28 cellular contexts compared by ENCODE assay signal in genomic region chr6:93685494-93685893, GRCh38.
"Had no signal": no experiment of that assay in that cellular context is flagged by ENCODE, and none has a peak within 500 bp of the region (broad histone marks: within the 10 kb centered on the region; RNA-seq: fewer than 3 reads in every experiment).

No MANE protein-coding gene starts in this region.

- H3K4me1 Mint-ChIP-seq: stimulated activated effector memory CD8-positive, alpha-beta T cell treated with anti-CD3 and anti-CD28 coated beads, Interleukin-12 subunit alpha, Interleukin-12 subunit beta, amount 100 ng/mL, for 72 hours; stimulated activated memory B cell treated with anti-CD40 and anti-IgM and Interleukin-4, amounts not matched to agents 10 μg/mL and 1 μg/mL and 100 μg/mL, for 72 hours; stimulated activated naive B cell treated with anti-CD40 and anti-IgM and Interleukin-4, amounts not matched to agents 10 μg/mL and 1 μg/mL and 100 μg/mL, for 72 hours; stimulated activated naive CD8-positive, alpha-beta T cell treated with anti-CD3 and anti-CD28 coated beads, Interleukin-15, amount 100 ng/mL, for 72 hours had no signal

- H3K27me3 ChIP-seq: stomach, suprapubic skin, testis, thyroid gland, tibial artery, tibial nerve, transverse colon, upper lobe of left lung, upper lobe of right lung, uterus, vagina had no signal

- DNase-seq: stimulated activated CD4-positive, alpha-beta T cell treated with anti-CD3 and anti-CD28 coated beads, Interleukin-2, amount 100 ng/mL, for 48 hours; stimulated activated CD4-positive, alpha-beta T cell treated with anti-CD3 and anti-CD28 coated beads, Interleukin-4, amount 100 ng/mL, for 1 hour; stimulated activated CD4-positive, alpha-beta T cell treated with anti-CD3 and anti-CD28 coated beads, Interleukin-4, amount 100 ng/mL, for 24 hours; stimulated activated CD4-positive, alpha-beta T cell treated with anti-CD3 and anti-CD28 coated beads, Interleukin-4, amount 100 ng/mL, for 4 hours; stimulated activated CD8-positive, alpha-beta memory T cell treated with anti-CD3 and anti-CD28 coated beads, Interleukin-4, amount 100 ng/mL, for 48 hours; stimulated activated naive B cell treated with anti-CD40 and anti-IgM and Interleukin-4, amounts not matched to agents 10 μg/mL and 1 μg/mL and 100 μg/mL, for 72 hours; stimulated activated naive CD4-positive, alpha-beta T cell; stimulated activated naive CD4-positive, alpha-beta T cell treated with Interleukin-2 at 50 U/mL for 16 hours; stimulated activated naive CD8-positive, alpha-beta T cell treated with anti-CD3 and anti-CD28 coated beads, Interleukin-15, amount 100 ng/mL, for 72 hours; stimulated activated naive CD8-positive, alpha-beta T cell treated with anti-CD3 and anti-CD28 coated beads, Interleukin-15, Interleukin-2, amounts not matched to agents 100 U/mL and 50 U/mL, for 24 hours; stomach; substantia nigra; testis; thyroid gland; tibial artery; transverse colon; trophoblast cell; upper lobe of left lung; upper lobe of right lung; uterus had no signal

- H3K27ac ChIP-seq: stomach, suprapubic skin, testis, thoracic aorta, thyroid gland, tibial artery, tibial nerve, transverse colon, upper lobe of left lung, upper lobe of right lung, uterus, vagina had no signal

- H3K27me3 Mint-ChIP-seq: stimulated activated memory B cell treated with anti-CD40 and anti-IgM and Interleukin-4, amounts not matched to agents 10 μg/mL and 1 μg/mL and 100 μg/mL, for 72 hours; stimulated activated naive B cell treated with anti-CD40 and anti-IgM and Interleukin-4, amounts not matched to agents 10 μg/mL and 1 μg/mL and 100 μg/mL, for 72 hours; stimulated activated naive CD8-positive, alpha-beta T cell treated with anti-CD3 and anti-CD28 coated beads, Interleukin-15, amount 100 ng/mL, for 72 hours; stimulated activated naive CD8-positive, alpha-beta T cell treated with anti-CD3 and anti-CD28 coated beads, Interleukin-15, Interleukin-2, amounts not matched to agents 100 ng/mL and 50 ng/mL, for 24 hours; type B pancreatic cell had no signal

- ATAC-seq: stimulated activated effector memory CD8-positive, alpha-beta T cell treated with anti-CD3 and anti-CD28 coated beads, Interleukin-12 subunit alpha, Interleukin-12 subunit beta, amount 100 ng/mL, for 72 hours; stimulated activated memory B cell treated with anti-CD40 and anti-IgM and Interleukin-4, amounts not matched to agents 10 μg/mL and 1 μg/mL and 100 μg/mL, for 72 hours; stimulated activated naive B cell treated with anti-CD40 and anti-IgM and Interleukin-4, amounts not matched to agents 10 μg/mL and 1 μg/mL and 100 μg/mL, for 72 hours; stimulated activated naive CD8-positive, alpha-beta T cell treated with anti-CD3 and anti-CD28 coated beads, Interleukin-15, amount 100 ng/mL, for 72 hours; stimulated activated naive CD8-positive, alpha-beta T cell treated with anti-CD3 and anti-CD28 coated beads, Interleukin-15, Interleukin-2, amounts not matched to agents 100 U/mL and 50 U/mL, for 24 hours; upper lobe of right lung had no signal

- H3K4me3 ChIP-seq: stomach, suprapubic skin, testis, thoracic aorta, thyroid gland, tibial artery, tibial nerve, transverse colon, upper lobe of left lung, upper lobe of right lung, uterus, vagina had no signal

- H3K4me1 ChIP-seq: stomach, suprapubic skin, testis, thyroid gland, tibial artery, tibial nerve, transverse colon, upper lobe of left lung, upper lobe of right lung, uterus, vagina had no signal

- H3K9me3 Mint-ChIP-seq: type B pancreatic cell had no signal

- H3K27ac Mint-ChIP-seq: stimulated activated effector memory CD8-positive, alpha-beta T cell treated with anti-CD3 and anti-CD28 coated beads, Interleukin-12 subunit alpha, Interleukin-12 subunit beta, amount 100 ng/mL, for 72 hours; stimulated activated memory B cell treated with anti-CD40 and anti-IgM and Interleukin-4, amounts not matched to agents 10 μg/mL and 1 μg/mL and 100 μg/mL, for 72 hours; stimulated activated naive B cell treated with anti-CD40 and anti-IgM and Interleukin-4, amounts not matched to agents 10 μg/mL and 1 μg/mL and 100 μg/mL, for 72 hours; stimulated activated naive CD8-positive, alpha-beta T cell treated with anti-CD3 and anti-CD28 coated beads, Interleukin-15, amount 100 ng/mL, for 72 hours; stimulated activated naive CD8-positive, alpha-beta T cell treated with anti-CD3 and anti-CD28 coated beads, Interleukin-15, Interleukin-2, amounts not matched to agents 100 ng/mL and 50 ng/mL, for 24 hours; type B pancreatic cell had no signal

- H3K4me3 Mint-ChIP-seq: stimulated activated effector memory CD8-positive, alpha-beta T cell treated with anti-CD3 and anti-CD28 coated beads, Interleukin-12 subunit alpha, Interleukin-12 subunit beta, amount 100 ng/mL, for 72 hours; stimulated activated memory B cell treated with anti-CD40 and anti-IgM and Interleukin-4, amounts not matched to agents 10 μg/mL and 1 μg/mL and 100 μg/mL, for 72 hours; stimulated activated naive B cell treated with anti-CD40 and anti-IgM and Interleukin-4, amounts not matched to agents 10 μg/mL and 1 μg/mL and 100 μg/mL, for 72 hours; stimulated activated naive CD8-positive, alpha-beta T cell treated with anti-CD3 and anti-CD28 coated beads, Interleukin-15, amount 100 ng/mL, for 72 hours; stimulated activated naive CD8-positive, alpha-beta T cell treated with anti-CD3 and anti-CD28 coated beads, Interleukin-15, Interleukin-2, amounts not matched to agents 100 ng/mL and 50 ng/mL, for 24 hours; type B pancreatic cell had no signal

- H3K36me3 Mint-ChIP-seq: stimulated activated effector memory CD8-positive, alpha-beta T cell treated with anti-CD3 and anti-CD28 coated beads, Interleukin-12 subunit alpha, Interleukin-12 subunit beta, amount 100 ng/mL, for 72 hours; stimulated activated memory B cell treated with anti-CD40 and anti-IgM and Interleukin-4, amounts not matched to agents 10 μg/mL and 1 μg/mL and 100 μg/mL, for 72 hours; stimulated activated naive B cell treated with anti-CD40 and anti-IgM and Interleukin-4, amounts not matched to agents 10 μg/mL and 1 μg/mL and 100 μg/mL, for 72 hours; type B pancreatic cell had no signal

- H3K9me3 ChIP-seq: testis, thoracic aorta, thyroid gland, tibial artery, transverse colon, upper lobe of right lung, uterus, vagina had no signal

- H3K36me3 ChIP-seq: stomach, suprapubic skin, thoracic aorta, thyroid gland, tibial artery, tibial nerve, transverse colon, upper lobe of left lung, upper lobe of right lung, uterus, vagina had no signal
